ENCODE assay signal across 1 cellular context in the genomic region with DNA sequence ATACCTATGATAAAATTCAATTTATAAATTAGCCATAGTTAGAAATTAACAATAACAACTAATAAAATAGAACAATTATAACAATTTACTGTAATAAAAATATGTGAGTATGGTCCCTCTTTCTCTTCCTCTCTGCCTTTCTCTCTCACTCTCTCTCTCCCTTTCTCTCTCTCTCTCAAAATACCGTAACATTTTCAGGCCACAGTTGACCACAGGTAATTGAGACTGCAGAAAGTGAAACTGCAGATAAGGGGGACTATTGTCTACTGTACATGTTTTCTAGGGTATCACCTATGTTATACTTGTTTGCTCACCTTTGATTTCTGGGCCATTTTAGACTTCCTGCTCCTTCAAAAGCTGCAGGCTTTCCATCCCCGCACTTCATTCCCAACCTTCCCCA.
TF ChIP-seq lines count a peak whose summit lies in the region.

No MANE protein-coding gene starts in this region.

TF ChIP-seq in GM12878, 131 proteins besides CTCF, POLR2A, EP300 and RAD21 (continued from another document and continues in another):
- TF ChIP-seq, protein P1, sequence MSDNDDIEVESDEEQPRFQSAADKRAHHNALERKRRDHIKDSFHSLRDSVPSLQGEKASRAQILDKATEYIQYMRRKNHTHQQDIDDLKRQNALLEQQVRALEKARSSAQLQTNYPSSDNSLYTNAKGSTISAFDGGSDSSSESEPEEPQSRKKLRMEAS (IDR thresholded peaks at IDR 0.05; ENCODE audit: low read depth, low read length): no peak
- no peak for TF ChIP-seq MXI1 (IDR thresholded peaks at IDR 0.05; ENCODE audit: low read depth, low read length)
- TF ChIP-seq SP1 (IDR thresholded peaks at IDR 0.05; ENCODE audit: low read depth, low read length): no peak
- peak; percentile 33; the same call in 1 of the 2 replicates for TF ChIP-seq IKZF1 (conservative IDR thresholded peaks at IDR 0.05)
- 0 out of 2 replicates have a peak, but pooled peaks have one; percentile 20 for TF ChIP-seq GATAD2B (conservative IDR thresholded peaks at IDR 0.05; ENCODE audit: low read depth)
- no peak for TF ChIP-seq SIX5 (IDR thresholded peaks at IDR 0.05; ENCODE audit: low read depth, low read length, severe bottlenecking)
- TF ChIP-seq NFYA (IDR thresholded peaks at IDR 0.05; ENCODE audit: borderline replicate concordance, low read depth, low read length): no peak
- TF ChIP-seq, protein P2, sequence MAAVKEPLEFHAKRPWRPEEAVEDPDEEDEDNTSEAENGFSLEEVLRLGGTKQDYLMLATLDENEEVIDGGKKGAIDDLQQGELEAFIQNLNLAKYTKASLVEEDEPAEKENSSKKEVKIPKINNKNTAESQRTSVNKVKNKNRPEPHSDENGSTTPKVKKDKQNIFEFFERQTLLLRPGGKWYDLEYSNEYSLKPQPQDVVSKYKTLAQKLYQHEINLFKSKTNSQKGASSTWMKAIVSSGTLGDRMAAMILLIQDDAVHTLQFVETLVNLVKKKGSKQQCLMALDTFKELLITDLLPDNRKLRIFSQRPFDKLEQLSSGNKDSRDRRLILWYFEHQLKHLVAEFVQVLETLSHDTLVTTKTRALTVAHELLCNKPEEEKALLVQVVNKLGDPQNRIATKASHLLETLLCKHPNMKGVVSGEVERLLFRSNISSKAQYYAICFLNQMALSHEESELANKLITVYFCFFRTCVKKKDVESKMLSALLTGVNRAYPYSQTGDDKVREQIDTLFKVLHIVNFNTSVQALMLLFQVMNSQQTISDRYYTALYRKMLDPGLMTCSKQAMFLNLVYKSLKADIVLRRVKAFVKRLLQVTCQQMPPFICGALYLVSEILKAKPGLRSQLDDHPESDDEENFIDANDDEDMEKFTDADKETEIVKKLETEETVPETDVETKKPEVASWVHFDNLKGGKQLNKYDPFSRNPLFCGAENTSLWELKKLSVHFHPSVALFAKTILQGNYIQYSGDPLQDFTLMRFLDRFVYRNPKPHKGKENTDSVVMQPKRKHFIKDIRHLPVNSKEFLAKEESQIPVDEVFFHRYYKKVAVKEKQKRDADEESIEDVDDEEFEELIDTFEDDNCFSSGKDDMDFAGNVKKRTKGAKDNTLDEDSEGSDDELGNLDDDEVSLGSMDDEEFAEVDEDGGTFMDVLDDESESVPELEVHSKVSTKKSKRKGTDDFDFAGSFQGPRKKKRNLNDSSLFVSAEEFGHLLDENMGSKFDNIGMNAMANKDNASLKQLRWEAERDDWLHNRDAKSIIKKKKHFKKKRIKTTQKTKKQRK (IDR thresholded peaks at IDR 0.05; ENCODE audit: low read depth, low read length): no peak
- TF ChIP-seq NR2C1 (IDR thresholded peaks at IDR 0.05): no peak
- 0 out of 4 replicates have a peak, but pooled peaks of 1 of the 2 experiments have one; percentile 33 for TF ChIP-seq CEBPB (IDR thresholded peaks at IDR 0.05; ENCODE audit: borderline replicate concordance in 1 of 2, low read depth in 2 of 2, low read length in 2 of 2)
- TF ChIP-seq POLR2AphosphoS5 (IDR thresholded peaks at IDR 0.05; ENCODE audit: low read length): no peak
- TF ChIP-seq, protein P3, sequence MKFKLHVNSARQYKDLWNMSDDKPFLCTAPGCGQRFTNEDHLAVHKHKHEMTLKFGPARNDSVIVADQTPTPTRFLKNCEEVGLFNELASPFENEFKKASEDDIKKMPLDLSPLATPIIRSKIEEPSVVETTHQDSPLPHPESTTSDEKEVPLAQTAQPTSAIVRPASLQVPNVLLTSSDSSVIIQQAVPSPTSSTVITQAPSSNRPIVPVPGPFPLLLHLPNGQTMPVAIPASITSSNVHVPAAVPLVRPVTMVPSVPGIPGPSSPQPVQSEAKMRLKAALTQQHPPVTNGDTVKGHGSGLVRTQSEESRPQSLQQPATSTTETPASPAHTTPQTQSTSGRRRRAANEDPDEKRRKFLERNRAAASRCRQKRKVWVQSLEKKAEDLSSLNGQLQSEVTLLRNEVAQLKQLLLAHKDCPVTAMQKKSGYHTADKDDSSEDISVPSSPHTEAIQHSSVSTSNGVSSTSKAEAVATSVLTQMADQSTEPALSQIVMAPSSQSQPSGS (IDR thresholded peaks at IDR 0.05; ENCODE audit: low read length): peak; percentile 74
- TF ChIP-seq, protein P4, sequence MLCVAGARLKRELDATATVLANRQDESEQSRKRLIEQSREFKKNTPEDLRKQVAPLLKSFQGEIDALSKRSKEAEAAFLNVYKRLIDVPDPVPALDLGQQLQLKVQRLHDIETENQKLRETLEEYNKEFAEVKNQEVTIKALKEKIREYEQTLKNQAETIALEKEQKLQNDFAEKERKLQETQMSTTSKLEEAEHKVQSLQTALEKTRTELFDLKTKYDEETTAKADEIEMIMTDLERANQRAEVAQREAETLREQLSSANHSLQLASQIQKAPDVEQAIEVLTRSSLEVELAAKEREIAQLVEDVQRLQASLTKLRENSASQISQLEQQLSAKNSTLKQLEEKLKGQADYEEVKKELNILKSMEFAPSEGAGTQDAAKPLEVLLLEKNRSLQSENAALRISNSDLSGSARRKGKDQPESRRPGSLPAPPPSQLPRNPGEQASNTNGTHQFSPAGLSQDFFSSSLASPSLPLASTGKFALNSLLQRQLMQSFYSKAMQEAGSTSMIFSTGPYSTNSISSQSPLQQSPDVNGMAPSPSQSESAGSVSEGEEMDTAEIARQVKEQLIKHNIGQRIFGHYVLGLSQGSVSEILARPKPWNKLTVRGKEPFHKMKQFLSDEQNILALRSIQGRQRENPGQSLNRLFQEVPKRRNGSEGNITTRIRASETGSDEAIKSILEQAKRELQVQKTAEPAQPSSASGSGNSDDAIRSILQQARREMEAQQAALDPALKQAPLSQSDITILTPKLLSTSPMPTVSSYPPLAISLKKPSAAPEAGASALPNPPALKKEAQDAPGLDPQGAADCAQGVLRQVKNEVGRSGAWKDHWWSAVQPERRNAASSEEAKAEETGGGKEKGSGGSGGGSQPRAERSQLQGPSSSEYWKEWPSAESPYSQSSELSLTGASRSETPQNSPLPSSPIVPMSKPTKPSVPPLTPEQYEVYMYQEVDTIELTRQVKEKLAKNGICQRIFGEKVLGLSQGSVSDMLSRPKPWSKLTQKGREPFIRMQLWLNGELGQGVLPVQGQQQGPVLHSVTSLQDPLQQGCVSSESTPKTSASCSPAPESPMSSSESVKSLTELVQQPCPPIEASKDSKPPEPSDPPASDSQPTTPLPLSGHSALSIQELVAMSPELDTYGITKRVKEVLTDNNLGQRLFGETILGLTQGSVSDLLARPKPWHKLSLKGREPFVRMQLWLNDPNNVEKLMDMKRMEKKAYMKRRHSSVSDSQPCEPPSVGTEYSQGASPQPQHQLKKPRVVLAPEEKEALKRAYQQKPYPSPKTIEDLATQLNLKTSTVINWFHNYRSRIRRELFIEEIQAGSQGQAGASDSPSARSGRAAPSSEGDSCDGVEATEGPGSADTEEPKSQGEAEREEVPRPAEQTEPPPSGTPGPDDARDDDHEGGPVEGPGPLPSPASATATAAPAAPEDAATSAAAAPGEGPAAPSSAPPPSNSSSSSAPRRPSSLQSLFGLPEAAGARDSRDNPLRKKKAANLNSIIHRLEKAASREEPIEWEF (IDR thresholded peaks at IDR 0.05; ENCODE audit: insufficient replicate concordance, low read depth, low read length): no peak
- no peak for TF ChIP-seq NRF1 (conservative IDR thresholded peaks at IDR 0.05; ENCODE audit: low read depth, low read length)
- TF ChIP-seq, protein P5, sequence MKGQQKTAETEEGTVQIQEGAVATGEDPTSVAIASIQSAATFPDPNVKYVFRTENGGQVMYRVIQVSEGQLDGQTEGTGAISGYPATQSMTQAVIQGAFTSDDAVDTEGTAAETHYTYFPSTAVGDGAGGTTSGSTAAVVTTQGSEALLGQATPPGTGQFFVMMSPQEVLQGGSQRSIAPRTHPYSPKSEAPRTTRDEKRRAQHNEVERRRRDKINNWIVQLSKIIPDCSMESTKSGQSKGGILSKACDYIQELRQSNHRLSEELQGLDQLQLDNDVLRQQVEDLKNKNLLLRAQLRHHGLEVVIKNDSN (IDR thresholded peaks at IDR 0.05; ENCODE audit: borderline replicate concordance, extremely low read length, insufficient read depth, low read depth, low read length): no peak
- TF ChIP-seq HCFC1 (IDR thresholded peaks at IDR 0.05; ENCODE audit: low read length): no peak
- no peak for TF ChIP-seq CHD1 (IDR thresholded peaks at IDR 0.05; ENCODE audit: low read depth, low read length)
- no peak for TF ChIP-seq TCF3 (IDR thresholded peaks at IDR 0.05; ENCODE audit: borderline replicate concordance, insufficient read depth, low read depth, low read length)
- TF ChIP-seq TBL1XR1 (IDR thresholded peaks at IDR 0.05; ENCODE audit: low read depth, low read length): no peak
- TF ChIP-seq POLR2AphosphoS2 (IDR thresholded peaks at IDR 0.05; ENCODE audit: low read depth, low read length): no peak
- TF ChIP-seq CREM (IDR thresholded peaks at IDR 0.05; ENCODE audit: low read depth): peak; percentile 47; the same call in 1 of the 2 replicates
- TF ChIP-seq, protein P6, sequence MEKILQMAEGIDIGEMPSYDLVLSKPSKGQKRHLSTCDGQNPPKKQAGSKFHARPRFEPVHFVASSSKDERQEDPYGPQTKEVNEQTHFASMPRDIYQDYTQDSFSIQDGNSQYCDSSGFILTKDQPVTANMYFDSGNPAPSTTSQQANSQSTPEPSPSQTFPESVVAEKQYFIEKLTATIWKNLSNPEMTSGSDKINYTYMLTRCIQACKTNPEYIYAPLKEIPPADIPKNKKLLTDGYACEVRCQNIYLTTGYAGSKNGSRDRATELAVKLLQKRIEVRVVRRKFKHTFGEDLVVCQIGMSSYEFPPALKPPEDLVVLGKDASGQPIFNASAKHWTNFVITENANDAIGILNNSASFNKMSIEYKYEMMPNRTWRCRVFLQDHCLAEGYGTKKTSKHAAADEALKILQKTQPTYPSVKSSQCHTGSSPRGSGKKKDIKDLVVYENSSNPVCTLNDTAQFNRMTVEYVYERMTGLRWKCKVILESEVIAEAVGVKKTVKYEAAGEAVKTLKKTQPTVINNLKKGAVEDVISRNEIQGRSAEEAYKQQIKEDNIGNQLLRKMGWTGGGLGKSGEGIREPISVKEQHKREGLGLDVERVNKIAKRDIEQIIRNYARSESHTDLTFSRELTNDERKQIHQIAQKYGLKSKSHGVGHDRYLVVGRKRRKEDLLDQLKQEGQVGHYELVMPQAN (conservative IDR thresholded peaks at IDR 0.05): no peak
- TF ChIP-seq, protein P7, sequence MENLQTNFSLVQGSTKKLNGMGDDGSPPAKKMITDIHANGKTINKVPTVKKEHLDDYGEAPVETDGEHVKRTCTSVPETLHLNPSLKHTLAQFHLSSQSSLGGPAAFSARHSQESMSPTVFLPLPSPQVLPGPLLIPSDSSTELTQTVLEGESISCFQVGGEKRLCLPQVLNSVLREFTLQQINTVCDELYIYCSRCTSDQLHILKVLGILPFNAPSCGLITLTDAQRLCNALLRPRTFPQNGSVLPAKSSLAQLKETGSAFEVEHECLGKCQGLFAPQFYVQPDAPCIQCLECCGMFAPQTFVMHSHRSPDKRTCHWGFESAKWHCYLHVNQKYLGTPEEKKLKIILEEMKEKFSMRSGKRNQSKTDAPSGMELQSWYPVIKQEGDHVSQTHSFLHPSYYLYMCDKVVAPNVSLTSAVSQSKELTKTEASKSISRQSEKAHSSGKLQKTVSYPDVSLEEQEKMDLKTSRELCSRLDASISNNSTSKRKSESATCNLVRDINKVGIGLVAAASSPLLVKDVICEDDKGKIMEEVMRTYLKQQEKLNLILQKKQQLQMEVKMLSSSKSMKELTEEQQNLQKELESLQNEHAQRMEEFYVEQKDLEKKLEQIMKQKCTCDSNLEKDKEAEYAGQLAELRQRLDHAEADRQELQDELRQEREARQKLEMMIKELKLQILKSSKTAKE (IDR thresholded peaks at IDR 0.05; ENCODE audit: low read depth, poor library complexity, severe bottlenecking): peak; percentile 41
- TF ChIP-seq ZNF274 (IDR thresholded peaks at IDR 0.05; ENCODE audit: insufficient read depth, insufficient read length): no peak
- TF ChIP-seq ZSCAN29 (IDR thresholded peaks at IDR 0.05): no peak
- TF ChIP-seq RB1 (IDR thresholded peaks at IDR 0.05; ENCODE audit: borderline replicate concordance): no peak
- 0 out of 2 replicates have a peak, but pooled peaks have one; percentile 11 for TF ChIP-seq PAX5 (IDR thresholded peaks at IDR 0.05; ENCODE audit: borderline replicate concordance, low read depth, low read length)
- TF ChIP-seq IKZF2 (IDR thresholded peaks at IDR 0.05): peak; percentile 73 to 79
- TF ChIP-seq CHD2 (IDR thresholded peaks at IDR 0.05; ENCODE audit: borderline replicate concordance, low read depth, low read length): no peak
- no peak for TF ChIP-seq ASH2L (IDR thresholded peaks at IDR 0.05; ENCODE audit: borderline replicate concordance, low read depth)
- no peak; the same call in 1 of the 2 replicates for TF ChIP-seq BACH1 (IDR thresholded peaks at IDR 0.05; ENCODE audit: borderline replicate concordance)
- peak; percentile 78 for TF ChIP-seq MTA2 (IDR thresholded peaks at IDR 0.05; ENCODE audit: low read depth)
- TF ChIP-seq DPF2 (IDR thresholded peaks at IDR 0.05): peak; percentile 14; the same call in 1 of the 2 replicates
- TF ChIP-seq STAT1 (conservative IDR thresholded peaks at IDR 0.05): no peak
- no peak for TF ChIP-seq ATF7 (IDR thresholded peaks at IDR 0.05; ENCODE audit: low read depth)
- TF ChIP-seq, protein P8, sequence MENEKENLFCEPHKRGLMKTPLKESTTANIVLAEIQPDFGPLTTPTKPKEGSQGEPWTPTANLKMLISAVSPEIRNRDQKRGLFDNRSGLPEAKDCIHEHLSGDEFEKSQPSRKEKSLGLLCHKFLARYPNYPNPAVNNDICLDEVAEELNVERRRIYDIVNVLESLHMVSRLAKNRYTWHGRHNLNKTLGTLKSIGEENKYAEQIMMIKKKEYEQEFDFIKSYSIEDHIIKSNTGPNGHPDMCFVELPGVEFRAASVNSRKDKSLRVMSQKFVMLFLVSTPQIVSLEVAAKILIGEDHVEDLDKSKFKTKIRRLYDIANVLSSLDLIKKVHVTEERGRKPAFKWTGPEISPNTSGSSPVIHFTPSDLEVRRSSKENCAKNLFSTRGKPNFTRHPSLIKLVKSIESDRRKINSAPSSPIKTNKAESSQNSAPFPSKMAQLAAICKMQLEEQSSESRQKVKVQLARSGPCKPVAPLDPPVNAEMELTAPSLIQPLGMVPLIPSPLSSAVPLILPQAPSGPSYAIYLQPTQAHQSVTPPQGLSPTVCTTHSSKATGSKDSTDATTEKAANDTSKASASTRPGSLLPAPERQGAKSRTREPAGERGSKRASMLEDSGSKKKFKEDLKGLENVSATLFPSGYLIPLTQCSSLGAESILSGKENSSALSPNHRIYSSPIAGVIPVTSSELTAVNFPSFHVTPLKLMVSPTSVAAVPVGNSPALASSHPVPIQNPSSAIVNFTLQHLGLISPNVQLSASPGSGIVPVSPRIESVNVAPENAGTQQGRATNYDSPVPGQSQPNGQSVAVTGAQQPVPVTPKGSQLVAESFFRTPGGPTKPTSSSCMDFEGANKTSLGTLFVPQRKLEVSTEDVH (IDR thresholded peaks at IDR 0.05; ENCODE audit: low read depth, partially characterized antibody): no peak
- TF ChIP-seq BCL11A (IDR thresholded peaks at IDR 0.05; ENCODE audit: low read depth, low read length): peak; percentile 57
- TF ChIP-seq ZNF217 (IDR thresholded peaks at IDR 0.05): no peak
- no peak for TF ChIP-seq BRCA1 (IDR thresholded peaks at IDR 0.05; ENCODE audit: low read depth, low read length)
- 0 out of 2 replicates have a peak, but pooled peaks have one; percentile 31 for TF ChIP-seq CBFB (IDR thresholded peaks at IDR 0.05; ENCODE audit: low read depth)
- TF ChIP-seq ZZZ3 (IDR thresholded peaks at IDR 0.05; ENCODE audit: control insufficient read depth, insufficient read length, low read depth): no peak
- peak; percentile 26 for TF ChIP-seq MEF2B (IDR thresholded peaks at IDR 0.05; ENCODE audit: partially characterized antibody, poor library complexity, severe bottlenecking)
- no peak for TF ChIP-seq ZBED1 (IDR thresholded peaks at IDR 0.05; ENCODE audit: borderline replicate concordance)
